28 cellular contexts compared by ENCODE assay signal in genomic region chr18:766550-766860, GRCh38.
"Had no signal": no experiment of that assay in that cellular context is flagged by ENCODE, and none has a peak within 500 bp of the region (broad histone marks: within the 10 kb centered on the region; RNA-seq: fewer than 3 reads in every experiment).

No MANE protein-coding gene starts in this region.

- H3K4me3 Mint-ChIP-seq: natural killer cell treated with Interleukin-12 subunit alpha and Interleukin-12 subunit beta and Interleukin-15 and Interleukin-18, amount 100 ng/mL, for 72 hours; nephron progenitor cell; neural crest cell; stimulated activated effector memory CD8-positive, alpha-beta T cell treated with anti-CD3 and anti-CD28 coated beads, Interleukin-12 subunit alpha, Interleukin-12 subunit beta, amount 100 ng/mL, for 72 hours; stimulated activated naive B cell treated with anti-CD40 and anti-IgM and Interleukin-4, amounts not matched to agents 10 μg/mL and 1 μg/mL and 100 μg/mL, for 72 hours; stimulated activated naive CD8-positive, alpha-beta T cell treated with anti-CD3 and anti-CD28 coated beads, Interleukin-15, Interleukin-2, amounts not matched to agents 100 ng/mL and 50 ng/mL, for 24 hours had no signal

- H3K27me3 Mint-ChIP-seq: natural killer cell treated with Interleukin-12 subunit alpha and Interleukin-12 subunit beta and Interleukin-15 and Interleukin-18, amount 100 ng/mL, for 72 hours; progenitor cell of endocrine pancreas; stimulated activated naive CD8-positive, alpha-beta T cell treated with anti-CD3 and anti-CD28 coated beads, Interleukin-15, Interleukin-2, amounts not matched to agents 100 ng/mL and 50 ng/mL, for 24 hours had no signal

- ATAC-seq: natural killer cell treated with Interleukin-12 subunit alpha and Interleukin-12 subunit beta and Interleukin-15 and Interleukin-18, amount 100 ng/mL, for 72 hours; psoas muscle; right cardiac atrium; stimulated activated effector memory CD8-positive, alpha-beta T cell treated with anti-CD3 and anti-CD28 coated beads, Interleukin-12 subunit alpha, Interleukin-12 subunit beta, amount 100 ng/mL, for 72 hours; stimulated activated naive B cell treated with anti-CD40 and anti-IgM and Interleukin-4, amounts not matched to agents 10 μg/mL and 1 μg/mL and 100 μg/mL, for 72 hours had no signal

- DNase-seq: nephron progenitor cell; nucleus accumbens; pancreas; posterior cingulate gyrus; psoas muscle; right cardiac atrium; right lobe of liver; sigmoid colon; small intestine; stimulated activated CD4-positive, alpha-beta T cell treated with anti-CD3 and anti-CD28 coated beads, Interleukin-15, amount 100 ng/mL, for 24 hours; stimulated activated CD4-positive, alpha-beta T cell treated with anti-CD3 and anti-CD28 coated beads, Interleukin-2, amount 100 ng/mL, for 24 hours; stimulated activated CD4-positive, alpha-beta T cell treated with anti-CD3 and anti-CD28 coated beads, Interleukin-2, amount 100 ng/mL, for 48 hours; stimulated activated CD4-positive, alpha-beta T cell treated with anti-CD3 and anti-CD28 coated beads, Interleukin-4, amount 100 ng/mL, for 24 hours; stimulated activated naive B cell treated with anti-CD40 and anti-IgM and Interleukin-4, amounts not matched to agents 10 μg/mL and 1 μg/mL and 100 μg/mL, for 72 hours; stimulated activated naive CD4-positive, alpha-beta T cell treated with Interleukin-2 at 50 U/mL for 16 hours; thyroid gland; trophoblast cell; upper lobe of left lung had no signal

- H3K36me3 ChIP-seq: neutrophil, pancreas, right lobe of liver, sigmoid colon, stomach, thoracic aorta, thyroid gland, tibial nerve, upper lobe of left lung, vagina had no signal

- H3K4me3 ChIP-seq: pancreas, psoas muscle, right lobe of liver, sigmoid colon, stomach, thoracic aorta, thyroid gland, tibial nerve, upper lobe of left lung, vagina had no signal

- H3K27ac ChIP-seq: neutrophil, pancreas, psoas muscle, right lobe of liver, sigmoid colon, thoracic aorta, thyroid gland, tibial nerve, upper lobe of left lung, vagina had no signal

- H3K27me3 ChIP-seq: pancreas, right lobe of liver, sigmoid colon, stomach, thyroid gland, tibial nerve, upper lobe of left lung, vagina had no signal

- H3K27ac Mint-ChIP-seq: natural killer cell treated with Interleukin-12 subunit alpha and Interleukin-12 subunit beta and Interleukin-15 and Interleukin-18, amount 100 ng/mL, for 72 hours; nephron progenitor cell; stimulated activated effector memory CD8-positive, alpha-beta T cell treated with anti-CD3 and anti-CD28 coated beads, Interleukin-12 subunit alpha, Interleukin-12 subunit beta, amount 100 ng/mL, for 72 hours; stimulated activated naive B cell treated with anti-CD40 and anti-IgM and Interleukin-4, amounts not matched to agents 10 μg/mL and 1 μg/mL and 100 μg/mL, for 72 hours; stimulated activated naive CD8-positive, alpha-beta T cell treated with anti-CD3 and anti-CD28 coated beads, Interleukin-15, Interleukin-2, amounts not matched to agents 100 ng/mL and 50 ng/mL, for 24 hours had no signal

- H3K36me3 Mint-ChIP-seq: natural killer cell treated with Interleukin-12 subunit alpha and Interleukin-12 subunit beta and Interleukin-15 and Interleukin-18, amount 100 ng/mL, for 72 hours; stimulated activated naive B cell treated with anti-CD40 and anti-IgM and Interleukin-4, amounts not matched to agents 10 μg/mL and 1 μg/mL and 100 μg/mL, for 72 hours had no signal

- H3K4me1 ChIP-seq: thyroid gland, vagina had no signal

- H3K4me1 Mint-ChIP-seq: stimulated activated naive B cell treated with anti-CD40 and anti-IgM and Interleukin-4, amounts not matched to agents 10 μg/mL and 1 μg/mL and 100 μg/mL, for 72 hours had no signal

- H3K9me3 ChIP-seq: neutrophil, pancreas, psoas muscle, right lobe of liver, sigmoid colon, stomach, thoracic aorta, thyroid gland, tibial nerve, upper lobe of left lung, vagina had no signal

- H3K9me3 Mint-ChIP-seq: natural killer cell treated with Interleukin-12 subunit alpha and Interleukin-12 subunit beta and Interleukin-15 and Interleukin-18, amount 100 ng/mL, for 72 hours; neural crest cell; stimulated activated effector memory CD8-positive, alpha-beta T cell treated with anti-CD3 and anti-CD28 coated beads, Interleukin-12 subunit alpha, Interleukin-12 subunit beta, amount 100 ng/mL, for 72 hours; stimulated activated naive B cell treated with anti-CD40 and anti-IgM and Interleukin-4, amounts not matched to agents 10 μg/mL and 1 μg/mL and 100 μg/mL, for 72 hours; stimulated activated naive CD8-positive, alpha-beta T cell treated with anti-CD3 and anti-CD28 coated beads, Interleukin-15, Interleukin-2, amounts not matched to agents 100 ng/mL and 50 ng/mL, for 24 hours had no signal
